Comparison of ENCODE assay signal across 14 cellular contexts in genomic region chr4:7973545-7973981, GRCh38. TPM values are rescaled to one million over a fixed set of nuclear protein-coding genes. Genes with fewer than 3 reads are reported as not detected.
DNase-seq lines count a peak whose midpoint lies in the region; ATAC-seq, FAIRE-seq and TF ChIP-seq lines count a peak whose summit lies in the region.
"Had no signal": no experiment of that assay in that cellular context is flagged by ENCODE, and none has a peak within 500 bp of the region (broad histone marks: within the 10 kb centered on the region; RNA-seq: fewer than 3 reads in every experiment).

No MANE protein-coding gene starts in this region.

- H3K9me3 Mint-ChIP-seq in astrocyte (ENCODE audit: unreplicated experiment) (peaks cover 1% of the 10 kb centered on the region), type B pancreatic cell (peaks cover 5% of the 10 kb centered on the region)

- H3K4me2 ChIP-seq in astrocyte (ENCODE audit: low read length) (peak overlapping the region; percentile 40), hepatocyte (no peak overlapping the region)
- H3K4me2 ChIP-seq: BLaER1 treated with 17β-estradiol and CSF1 and Interleukin-3, amounts not matched to agents 10 nM and 100 nM had no signal

- H3K36me3 ChIP-seq in heart right ventricle: no peaks in the 10 kb centered on the region
- no peaks in the 10 kb centered on the region for H3K36me3 ChIP-seq in astrocyte (ENCODE audit: insufficient read depth, low read length)
- no peaks in the 10 kb centered on the region for H3K36me3 ChIP-seq in hepatocyte (replicated peaks; ENCODE audit: insufficient read depth, low read depth)
- no peaks in the 10 kb centered on the region for H3K36me3 ChIP-seq in left lung
- H3K36me3 ChIP-seq: BLaER1 treated with 17β-estradiol and CSF1 and Interleukin-3, amounts not matched to agents 10 nM and 100 nM; SJSA1 had no signal

- H3K4me1 Mint-ChIP-seq in astrocyte (ENCODE audit: low read depth, unreplicated experiment) (peaks cover 33% of the 10 kb centered on the region), type B pancreatic cell (ENCODE audit: unreplicated experiment) (peaks cover 23% of the 10 kb centered on the region)

- no peak overlapping the region for H3K9ac ChIP-seq in astrocyte (ENCODE audit: low read length)
- H3K9ac ChIP-seq: BLaER1 treated with 17β-estradiol and CSF1 and Interleukin-3, amounts not matched to agents 10 nM and 100 nM had no signal

- H3K27ac Mint-ChIP-seq in astrocyte (ENCODE audit: unreplicated experiment): no peak overlapping the region
- H3K27ac Mint-ChIP-seq in type B pancreatic cell: peak overlapping the region; percentile 98

- in situ Hi-C loops in KBM-7 (cut with MboI; ENCODE audit: low pct_unique_long_range_greater_than_20kb, low sequenced_read_pairs): no loop called here

- H3K9me3 ChIP-seq in heart right ventricle: no peaks in the 10 kb centered on the region
- no peaks in the 10 kb centered on the region for H3K9me3 ChIP-seq in astrocyte (ENCODE audit: insufficient read depth, low read depth, low read length)
- H3K9me3 ChIP-seq in hepatocyte (ENCODE audit: low read depth): no peaks in the 10 kb centered on the region
- H3K9me3 ChIP-seq in left lung: no peaks in the 10 kb centered on the region
- H3K9me3 ChIP-seq: BLaER1 treated with 17β-estradiol and CSF1 and Interleukin-3, amounts not matched to agents 10 nM and 100 nM; SJSA1 had no signal

- H3K4me3 Mint-ChIP-seq in astrocyte (ENCODE audit: unreplicated experiment) (no peak overlapping the region), type B pancreatic cell (no peak overlapping the region)
- H3K4me3 Mint-ChIP-seq: stimulated activated naive B cell treated with anti-CD40 and anti-IgM and Interleukin-4, amounts not matched to agents 10 μg/mL and 1 μg/mL and 100 μg/mL, for 72 hours had no signal

- H3K36me3 Mint-ChIP-seq in astrocyte (ENCODE audit: low read depth, unreplicated experiment) (no peaks in the 10 kb centered on the region), type B pancreatic cell (no peaks in the 10 kb centered on the region)

- WGBS in heart right ventricle, 2 donors: 82 to 87% methylated on average over 10 of the region's 10 CpGs
- WGBS in hepatocyte (ENCODE audit: low lambda C conversion rate, missing lambda C conversion rate): 60% methylated on average over 10 of the region's 10 CpGs

- no peak overlapping the region for H3K4me3 ChIP-seq in heart right ventricle
- H3K4me3 ChIP-seq in astrocyte (ENCODE audit: insufficient read depth, low read depth, low read length): no peak overlapping the region
- H3K4me3 ChIP-seq in hepatocyte: no peak overlapping the region
- no peak overlapping the region for H3K4me3 ChIP-seq in left lung
- H3K4me3 ChIP-seq: BLaER1 treated with 17β-estradiol and CSF1 and Interleukin-3, amounts not matched to agents 10 nM and 100 nM; SJSA1 had no signal

- peak; percentile 62 for FAIRE-seq in astrocyte (lab: Jason Lieb, UNC)

- peaks cover 18 to 46% (median 37%) of the 10 kb centered on the region in 9 donors for H3K4me1 ChIP-seq in heart right ventricle
- peaks cover 49% of the 10 kb centered on the region for H3K4me1 ChIP-seq in astrocyte (ENCODE audit: insufficient read depth, low read length)
- H3K4me1 ChIP-seq in hepatocyte (ENCODE audit: insufficient read depth): peaks cover 41% of the 10 kb centered on the region
- H3K4me1 ChIP-seq in left lung: peaks cover 16 to 24% of the 10 kb centered on the region in 2 donors

- H3K27me3 Mint-ChIP-seq in astrocyte (ENCODE audit: low read depth, unreplicated experiment) (peaks cover 2% of the 10 kb centered on the region), type B pancreatic cell (no peaks in the 10 kb centered on the region)

- H3K79me2 ChIP-seq in astrocyte (ENCODE audit: insufficient read depth, low read length): peaks cover 2% of the 10 kb centered on the region
- H3K79me2 ChIP-seq in hepatocyte: no peaks in the 10 kb centered on the region

- no peak overlapping the region for H3K27ac ChIP-seq in heart right ventricle
- no peak overlapping the region for H3K27ac ChIP-seq in astrocyte (ENCODE audit: low read depth, low read length)
- H3K27ac ChIP-seq in hepatocyte: peak overlapping the region; percentile 46
- no peak overlapping the region for H3K27ac ChIP-seq in left lung
- H3K27ac ChIP-seq: BLaER1 treated with 17β-estradiol and CSF1 and Interleukin-3, amounts not matched to agents 10 nM and 100 nM; SJSA1 had no signal

- H2AFZ ChIP-seq in astrocyte (ENCODE audit: low read depth, low read length) (no peak overlapping the region), hepatocyte (no peak overlapping the region)

- intact Hi-C loops in Right ventricle myocardium inferior (cut with DNase I) (no loop called here), heart right ventricle (cut with DNase I) (no loop called here), left lung (cut with DNase I) (no loop called here)

- peak; percentile 46 for DNase-seq in Right ventricle myocardium inferior (ENCODE audit: missing footprints)
- no peak for DNase-seq in heart right ventricle
- DNase-seq in astrocyte (ENCODE audit: low read depth): peak; percentile 83
- no peak for DNase-seq in hepatocyte (ENCODE audit: low spot score)
- DNase-seq in type B pancreatic cell (ENCODE audit: extremely low spot score, unreplicated experiment): no peak
- DNase-seq in left lung: no peak
- no peak for DNase-seq in stimulated activated CD4-positive, alpha-beta T cell treated with anti-CD3 and anti-CD28 coated beads, Interleukin-4, amount 100 ng/mL, for 24 hours
- no peak for DNase-seq in KBM-7
- DNase-seq: effector CD4-positive, alpha-beta T cell; NCI-H2081; stimulated activated naive B cell treated with anti-CD40 and anti-IgM and Interleukin-4, amounts not matched to agents 10 μg/mL and 1 μg/mL and 100 μg/mL, for 72 hours had no signal

- no peak for ATAC-seq in Right ventricle myocardium inferior
- no peak for ATAC-seq in heart right ventricle
- ATAC-seq in left lung: no peak
- ATAC-seq: sciatic nerve had no signal

- TF ChIP-seq CTCF in heart right ventricle (IDR thresholded peaks at IDR 0.05) (no peak), astrocyte (IDR thresholded peaks at IDR 0.05; ENCODE audit: insufficient read depth, low read depth, low read length) (no peak), hepatocyte (IDR thresholded peaks at IDR 0.05; ENCODE audit: poor library complexity) (no peak), type B pancreatic cell (conservative IDR thresholded peaks at IDR 0.05) (no peak), left lung (IDR thresholded peaks at IDR 0.05) (no peak)

- no peaks in the 10 kb centered on the region for H4K20me1 ChIP-seq in astrocyte (ENCODE audit: insufficient read depth, low read length)
- H4K20me1 ChIP-seq in hepatocyte (ENCODE audit: insufficient read depth, poor library complexity, severe bottlenecking): no peaks in the 10 kb centered on the region
- H4K20me1 ChIP-seq: BLaER1 treated with 17β-estradiol and CSF1 and Interleukin-3, amounts not matched to agents 10 nM and 100 nM had no signal

- H3K27me3 ChIP-seq in heart right ventricle (no peaks in the 10 kb centered on the region), astrocyte (ENCODE audit: insufficient read depth, low read length) (no peaks in the 10 kb centered on the region), hepatocyte (no peaks in the 10 kb centered on the region), left lung (no peaks in the 10 kb centered on the region)
- H3K27me3 ChIP-seq: BLaER1 treated with 17β-estradiol and CSF1 and Interleukin-3, amounts not matched to agents 10 nM and 100 nM; SJSA1 had no signal

- H3K9me2 ChIP-seq in hepatocyte (replicated peaks; ENCODE audit: insufficient read depth): no peaks in the 10 kb centered on the region

RNA-seq across cellular contexts. Expression of gene AFAP1, which starts 33.9 kb away (rescaled TPM):
- total RNA-seq in Right ventricle myocardium inferior: 8.0 TPM
- total RNA-seq in heart right ventricle: 1 to 10 TPM; 4.7 to 8.9 (median 6.2) TPM
- 1 to 10 TPM; 2.9 to 4.3 TPM for polyA plus RNA-seq in heart right ventricle
- 62.7 and 67.9 TPM in 2 replicates for total RNA-seq in astrocyte
- 12.6 and 16.2 TPM in 2 replicates for total RNA-seq in hepatocyte
- polyA plus RNA-seq in hepatocyte: 6.9 and 9.3 TPM in 2 replicates
- 36.6 and 37.2 TPM in 2 replicates for total RNA-seq in type B pancreatic cell (ENCODE audit: low replicate concordance)
- total RNA-seq in left lung: 10 to 100 TPM; 24.9 to 31.4 TPM

Comparison
In these comparisons a context has a peak if more than half of its experiments do, and no peak if none do; other contexts are left out.
1. DNase-seq: peak in Right ventricle myocardium inferior (single experiment) and astrocyte (single experiment); none in heart right ventricle (0 of 2), hepatocyte (single experiment), type B pancreatic cell (single experiment), left lung (0 of 2), stimulated activated CD4-positive, alpha-beta T cell treated with anti-CD3 and anti-CD28 coated beads, Interleukin-4, amount 100 ng/mL, for 24 hours (single experiment) and KBM-7 (single experiment).